Comparison of ENCODE assay signal across 10 cellular contexts in genomic region chr2:170362895-170363582, GRCh38.
DNase-seq lines count a peak whose midpoint lies in the region; ATAC-seq lines count a peak whose summit lies in the region.
"Had no signal": no experiment of that assay in that cellular context is flagged by ENCODE, and none has a peak within 500 bp of the region (broad histone marks: within the 10 kb centered on the region; RNA-seq: fewer than 3 reads in every experiment).

No MANE protein-coding gene starts in this region.

- no peak overlapping the region for H2AK5ac ChIP-seq in neuronal stem cell (ENCODE audit: low read depth, low read length)

- peak overlapping the region; percentile 90 for H3K27ac Mint-ChIP-seq in activated CD4-positive, alpha-beta T cell treated with anti-CD3 and anti-CD28 coated beads for 36 hours
- peak overlapping the region; percentile 100 for H3K27ac Mint-ChIP-seq in activated T-helper 2 cell treated with anti-CD3 and anti-CD28 coated beads, Interferon-gamma antibody, Interleukin-2, Interleukin-4, amounts not matched to agents 10 μg/mL and 5 μg/mL and 100 μg/mL, durations not matched to agents 14 hours and 24 hours and 36 hours

- no peak overlapping the region for H2BK15ac ChIP-seq in neuronal stem cell (ENCODE audit: low read length)

- DNase-seq in activated CD4-positive, alpha-beta T cell treated with anti-CD3 and anti-CD28 coated beads for 36 hours = peak; percentile 60
- DNase-seq in activated CD4-positive, alpha-beta T cell treated with anti-CD3 and anti-CD28 coated beads for 4 hours = no peak
- DNase-seq in NCI-H345 treated with DMSO at 0.1 percent for 48 hours (lab: John Stamatoyannopoulos, UW; ENCODE audit: unreplicated experiment) = peak; percentile 6
- DNase-seq in activated T-helper 2 cell treated with anti-CD3 and anti-CD28 coated beads, Interferon-gamma antibody, Interleukin-2, Interleukin-4, amounts not matched to agents 10 μg/mL and 5 μg/mL and 100 μg/mL, durations not matched to agents 14 hours and 24 hours and 36 hours (ENCODE audit: low spot score) = no peak
- DNase-seq in neuronal stem cell (ENCODE audit: low spot score) = no peak
- no peak for DNase-seq in cortex of kidney (lab: John Stamatoyannopoulos, UW)
- DNase-seq: psoas muscle had no signal

- H3K4me1 ChIP-seq in neuronal stem cell (ENCODE audit: control insufficient read depth in 2 of 2, insufficient read depth in 1 of 2, low read depth in 1 of 2, low read length in 2 of 2) = peaks cover 4 to 40% of the 10 kb centered on the region in 2 donors
- H3K4me1 ChIP-seq: psoas muscle had no signal

- no peak overlapping the region for H4K91ac ChIP-seq in neuronal stem cell (ENCODE audit: low read depth, low read length, poor library complexity)

- intact Hi-C loops in activated CD4-positive, alpha-beta T cell treated with anti-CD3 and anti-CD28 coated beads for 36 hours (cut with DNase I, micrococcal nuclease) = loop anchor here (2.0 to 10.0 kb wide), 7 partner anchors 41 to 952 kb away; partner anchors contain the start of genes GORASP2 (in 1 of the 2), METTL5 (in 1 of the 2), SP5 (in 1 of the 2) and UBR3 (in 1 of the 2)
- intact Hi-C loops in activated T-helper 2 cell treated with anti-CD3 and anti-CD28 coated beads, Interferon-gamma antibody, Interleukin-2, Interleukin-4, amounts not matched to agents 10 μg/mL and 5 μg/mL and 100 μg/mL, durations not matched to agents 14 hours and 24 hours and 36 hours (cut with micrococcal nuclease) = loop anchor here (1.0 to 10.0 kb wide), 7 partner anchors 7 to 1868 kb away; partner anchors contain the start of genes ERICH2 and GAD1

- no CpG with 5 or more reads among the region's 6 CpGs for WGBS in neuronal stem cell (ENCODE audit: extremely low coverage in 2 of 2, insufficient read length in 2 of 2, insufficient replicate concordance in 1 of 2), 2 donors

- peaks cover 40% of the 10 kb centered on the region for H3K4me1 Mint-ChIP-seq in activated CD4-positive, alpha-beta T cell treated with anti-CD3 and anti-CD28 coated beads for 36 hours
- peaks cover 77% of the 10 kb centered on the region for H3K4me1 Mint-ChIP-seq in activated T-helper 2 cell treated with anti-CD3 and anti-CD28 coated beads, Interferon-gamma antibody, Interleukin-2, Interleukin-4, amounts not matched to agents 10 μg/mL and 5 μg/mL and 100 μg/mL, durations not matched to agents 14 hours and 24 hours and 36 hours (ENCODE audit: low read depth)

- no peak overlapping the region for H2BK12ac ChIP-seq in neuronal stem cell (ENCODE audit: low read length)

- CTCF ChIA-PET in activated CD4-positive, alpha-beta T cell treated with anti-CD3 and anti-CD28 coated beads for 36 hours (lab: Charles Lee) = interaction anchor here (0.6 to 3.7 kb wide), 12 partner anchors 10 to 510 kb away, joined by 3 to 34 read pairs (median 4); partner anchors contain the start of gene GAD1

- H3K4me3 Mint-ChIP-seq in activated CD4-positive, alpha-beta T cell treated with anti-CD3 and anti-CD28 coated beads for 36 hours = no peak overlapping the region
- peak overlapping the region; percentile 77 for H3K4me3 Mint-ChIP-seq in activated T-helper 2 cell treated with anti-CD3 and anti-CD28 coated beads, Interferon-gamma antibody, Interleukin-2, Interleukin-4, amounts not matched to agents 10 μg/mL and 5 μg/mL and 100 μg/mL, durations not matched to agents 14 hours and 24 hours and 36 hours (ENCODE audit: low read depth)

- H3K27me3 ChIP-seq in neuronal stem cell (ENCODE audit: control insufficient read depth in 3 of 3, insufficient read depth in 3 of 3, low read depth in 1 of 3, low read length in 3 of 3) = peaks cover 0 to 13% (median 0%) of the 10 kb centered on the region in 3 experiments

- no peak overlapping the region for H2BK5ac ChIP-seq in neuronal stem cell (ENCODE audit: low read length)

- no peaks in the 10 kb centered on the region for H3K36me3 ChIP-seq in neuronal stem cell (replicated peaks in 1 of 2; ENCODE audit: control insufficient read depth in 2 of 2, insufficient read depth in 2 of 2, low read length in 2 of 2)

- H3K23ac ChIP-seq in neuronal stem cell (ENCODE audit: low read depth, low read length, poor library complexity) = no peak overlapping the region

- no peak overlapping the region for H3K14ac ChIP-seq in neuronal stem cell (ENCODE audit: low read length)

- ATAC-seq in activated CD4-positive, alpha-beta T cell treated with anti-CD3 and anti-CD28 coated beads for 36 hours = peak; percentile 79
- ATAC-seq in GM18520 (IDR thresholded peaks at IDR 0.05; ENCODE audit: unreplicated experiment) = no peak
- no peak for ATAC-seq in GM18519 (IDR thresholded peaks at IDR 0.05; ENCODE audit: low FRiP score, unreplicated experiment)
- ATAC-seq: psoas muscle had no signal

- POLR2A ChIA-PET in activated CD4-positive, alpha-beta T cell treated with anti-CD3 and anti-CD28 coated beads for 36 hours (lab: Charles Lee) = no interaction called here

- H3K79me1 ChIP-seq in neuronal stem cell (ENCODE audit: low read depth, low read length) = no peaks in the 10 kb centered on the region

- H3K27me3 Mint-ChIP-seq in activated CD4-positive, alpha-beta T cell treated with anti-CD3 and anti-CD28 coated beads for 36 hours = peaks cover 14% of the 10 kb centered on the region
- no peaks in the 10 kb centered on the region for H3K27me3 Mint-ChIP-seq in activated T-helper 2 cell treated with anti-CD3 and anti-CD28 coated beads, Interferon-gamma antibody, Interleukin-2, Interleukin-4, amounts not matched to agents 10 μg/mL and 5 μg/mL and 100 μg/mL, durations not matched to agents 14 hours and 24 hours and 36 hours (ENCODE audit: low read depth)

- peak overlapping the region; percentile 13 for H3K4me2 ChIP-seq in neuronal stem cell (ENCODE audit: insufficient read depth, low read length, poor library complexity, severe bottlenecking)

- no peaks in the 10 kb centered on the region for H3K9me3 Mint-ChIP-seq in activated CD4-positive, alpha-beta T cell treated with anti-CD3 and anti-CD28 coated beads for 36 hours (ENCODE audit: low read depth)
- H3K9me3 Mint-ChIP-seq in activated T-helper 2 cell treated with anti-CD3 and anti-CD28 coated beads, Interferon-gamma antibody, Interleukin-2, Interleukin-4, amounts not matched to agents 10 μg/mL and 5 μg/mL and 100 μg/mL, durations not matched to agents 14 hours and 24 hours and 36 hours = no peaks in the 10 kb centered on the region

- no peak overlapping the region for H2BK120ac ChIP-seq in neuronal stem cell (ENCODE audit: low read depth, low read length)

- no peak overlapping the region for H3K4me3 ChIP-seq in neuronal stem cell (ENCODE audit: low read length in 2 of 2)
- H3K4me3 ChIP-seq: lung, psoas muscle had no signal

- H3K4ac ChIP-seq in neuronal stem cell (ENCODE audit: low read length) = no peak overlapping the region

- no peaks in the 10 kb centered on the region for H3K36me3 Mint-ChIP-seq in activated CD4-positive, alpha-beta T cell treated with anti-CD3 and anti-CD28 coated beads for 36 hours (ENCODE audit: low read depth)
- no peaks in the 10 kb centered on the region for H3K36me3 Mint-ChIP-seq in activated T-helper 2 cell treated with anti-CD3 and anti-CD28 coated beads, Interferon-gamma antibody, Interleukin-2, Interleukin-4, amounts not matched to agents 10 μg/mL and 5 μg/mL and 100 μg/mL, durations not matched to agents 14 hours and 24 hours and 36 hours (ENCODE audit: low read depth)

- H3K9me3 ChIP-seq in neuronal stem cell (replicated peaks in 1 of 2; ENCODE audit: control insufficient read depth in 2 of 2, insufficient read depth in 1 of 2, low read depth in 1 of 2, low read length in 2 of 2) = no peaks in the 10 kb centered on the region
- H3K9me3 ChIP-seq: psoas muscle had no signal

- no peak overlapping the region for H4K8ac ChIP-seq in neuronal stem cell (ENCODE audit: low read depth, low read length)

- H2AFZ ChIP-seq in neuronal stem cell (ENCODE audit: low read length) = no peak overlapping the region

- no peak overlapping the region for H3K9ac ChIP-seq in neuronal stem cell (ENCODE audit: low read depth, low read length, poor library complexity)

- no peak overlapping the region for H3K18ac ChIP-seq in neuronal stem cell (ENCODE audit: low read length)

- no peak overlapping the region for H3K27ac ChIP-seq in neuronal stem cell (replicated peaks; ENCODE audit: low read length)
- H3K27ac ChIP-seq: psoas muscle had no signal

Comparison
In these comparisons a context has a peak if more than half of its experiments do, and no peak if none do; other contexts are left out.
1. DNase-seq: peak in activated CD4-positive, alpha-beta T cell treated with anti-CD3 and anti-CD28 coated beads for 36 hours (single experiment) and NCI-H345 treated with DMSO at 0.1 percent for 48 hours (single experiment); none in activated CD4-positive, alpha-beta T cell treated with anti-CD3 and anti-CD28 coated beads for 4 hours (0 of 2), activated T-helper 2 cell treated with anti-CD3 and anti-CD28 coated beads, Interferon-gamma antibody, Interleukin-2, Interleukin-4, amounts not matched to agents 10 μg/mL and 5 μg/mL and 100 μg/mL, durations not matched to agents 14 hours and 24 hours and 36 hours (single experiment), neuronal stem cell (single experiment) and cortex of kidney (single experiment).